35 cellular contexts compared by ENCODE assay signal in genomic region chr2:100879296-100879695, GRCh38.
"Had no signal": no experiment of that assay in that cellular context is flagged by ENCODE, and none has a peak within 500 bp of the region (broad histone marks: within the 10 kb centered on the region; RNA-seq: fewer than 3 reads in every experiment).

No MANE protein-coding gene starts in this region.

- H3K4me3 Mint-ChIP-seq: activated CD4-positive, alpha-beta memory T cell treated with anti-CD3 and anti-CD28 coated beads, Interleukin-2, amount 10 ng/mL, durations not matched to agents 7 days and 5 days; activated CD4-positive, alpha-beta T cell treated with anti-CD3 and anti-CD28 coated beads, Interleukin-2, amount 10 ng/mL, durations not matched to agents 7 days and 5 days; activated naive CD4-positive, alpha-beta T cell treated with anti-CD3 and anti-CD28 coated beads, Interleukin-2, amount 10 ng/mL, durations not matched to agents 7 days and 5 days; activated naive CD8-positive, alpha-beta T cell treated with anti-CD3 and anti-CD28 coated beads, Interleukin-2, amount 10 ng/mL, durations not matched to agents 7 days and 5 days; activated T-cell treated with anti-CD3 and anti-CD28 coated beads, Interleukin-2, amount 50 U/mL, for 24 hours; dendritic cell treated with granulocyte-macrophage colony-stimulating factor and Interleukin-4, amounts not matched to agents 40 ng/mL and 50 ng/mL, for 4 days; nephron; stimulated activated memory B cell treated with anti-CD40 and anti-IgM and Interleukin-4, amounts not matched to agents 10 μg/mL and 1 μg/mL and 100 μg/mL, for 72 hours; T-helper 1 cell treated with Interleukin-12 subunit alpha and Interleukin-12 subunit beta and Interleukin-4 antibody, amounts not matched to agents 30 μg/mL and 1 μg/mL, for 36 hours; WTC11 had no signal

- H3K27me3 ChIP-seq: ascending aorta, gastrocnemius medialis, hepatocyte, sigmoid colon, suprapubic skin had no signal

- DNase-seq: activated CD4-positive, alpha-beta memory T cell treated with anti-CD3 and anti-CD28 coated beads, Interleukin-2, amount 10 ng/mL, durations not matched to agents 7 days and 5 days; activated CD4-positive, alpha-beta T cell treated with anti-CD3 and anti-CD28 coated beads for 1 hour; activated CD4-positive, alpha-beta T cell treated with anti-CD3 and anti-CD28 coated beads, Interleukin-2, amount 10 ng/mL, durations not matched to agents 7 days and 5 days; activated CD8-positive, alpha-beta memory T cell treated with anti-CD3 and anti-CD28 coated beads, Interleukin-2, amount 50 U/mL, for 48 hours; activated gamma-delta T cell; activated naive CD4-positive, alpha-beta T cell treated with anti-CD3 and anti-CD28 coated beads, Interleukin-2, amount 10 ng/mL, durations not matched to agents 7 days and 5 days; activated naive CD8-positive, alpha-beta T cell treated with anti-CD3 and anti-CD28 coated beads, Interleukin-2, amount 10 ng/mL, durations not matched to agents 7 days and 5 days; activated T-cell treated with anti-CD3 and anti-CD28 coated beads, Interleukin-2, amount 50 U/mL, for 24 hours; central memory CD4-positive, alpha-beta T cell; effector CD8-positive, alpha-beta T cell; erythroblast; gastrocnemius medialis; glutamatergic neuron; islet precursor cell; mammary epithelial cell; retina; sigmoid colon; small intestine; stimulated activated CD4-positive, alpha-beta T cell treated with anti-CD3 and anti-CD28 coated beads, Interleukin-1b, Interleukin-23, amount 100 ng/mL, for 48 hours; stimulated activated CD4-positive, alpha-beta T cell treated with anti-CD3 and anti-CD28 coated beads, Interleukin-4, amount 100 ng/mL, for 4 hours; stimulated activated CD8-positive, alpha-beta memory T cell treated with anti-CD3 and anti-CD28 coated beads, Interleukin-4, amount 100 ng/mL, for 48 hours; T-helper 9 cell; trophoblast cell had no signal

- H3K9me3 Mint-ChIP-seq: activated CD4-positive, alpha-beta memory T cell treated with anti-CD3 and anti-CD28 coated beads, Interleukin-2, amount 10 ng/mL, durations not matched to agents 7 days and 5 days; activated CD4-positive, alpha-beta T cell treated with anti-CD3 and anti-CD28 coated beads, Interleukin-2, amount 10 ng/mL, durations not matched to agents 7 days and 5 days; activated naive CD4-positive, alpha-beta T cell treated with anti-CD3 and anti-CD28 coated beads, Interleukin-2, amount 10 ng/mL, durations not matched to agents 7 days and 5 days; activated naive CD8-positive, alpha-beta T cell treated with anti-CD3 and anti-CD28 coated beads, Interleukin-2, amount 10 ng/mL, durations not matched to agents 7 days and 5 days; activated T-cell treated with anti-CD3 and anti-CD28 coated beads, Interleukin-2, amount 50 U/mL, for 24 hours; dendritic cell treated with granulocyte-macrophage colony-stimulating factor and Interleukin-4, amounts not matched to agents 40 ng/mL and 50 ng/mL, for 4 days; nephron; stimulated activated memory B cell treated with anti-CD40 and anti-IgM and Interleukin-4, amounts not matched to agents 10 μg/mL and 1 μg/mL and 100 μg/mL, for 72 hours; T-helper 1 cell treated with Interleukin-12 subunit alpha and Interleukin-12 subunit beta and Interleukin-4 antibody, amounts not matched to agents 30 μg/mL and 1 μg/mL, for 36 hours; WTC11 had no signal

- H3K27me3 Mint-ChIP-seq: activated CD4-positive, alpha-beta memory T cell treated with anti-CD3 and anti-CD28 coated beads, Interleukin-2, amount 10 ng/mL, durations not matched to agents 7 days and 5 days; activated CD4-positive, alpha-beta T cell treated with anti-CD3 and anti-CD28 coated beads, Interleukin-2, amount 10 ng/mL, durations not matched to agents 7 days and 5 days; activated naive CD4-positive, alpha-beta T cell treated with anti-CD3 and anti-CD28 coated beads, Interleukin-2, amount 10 ng/mL, durations not matched to agents 7 days and 5 days; activated naive CD8-positive, alpha-beta T cell treated with anti-CD3 and anti-CD28 coated beads, Interleukin-2, amount 10 ng/mL, durations not matched to agents 7 days and 5 days; activated T-cell treated with anti-CD3 and anti-CD28 coated beads, Interleukin-2, amount 50 U/mL, for 24 hours; dendritic cell treated with granulocyte-macrophage colony-stimulating factor and Interleukin-4, amounts not matched to agents 40 ng/mL and 50 ng/mL, for 4 days had no signal

- H3K4me1 ChIP-seq: suprapubic skin had no signal

- H3K27ac Mint-ChIP-seq: activated CD4-positive, alpha-beta memory T cell treated with anti-CD3 and anti-CD28 coated beads, Interleukin-2, amount 10 ng/mL, durations not matched to agents 7 days and 5 days; activated CD4-positive, alpha-beta T cell treated with anti-CD3 and anti-CD28 coated beads, Interleukin-2, amount 10 ng/mL, durations not matched to agents 7 days and 5 days; activated naive CD4-positive, alpha-beta T cell treated with anti-CD3 and anti-CD28 coated beads, Interleukin-2, amount 10 ng/mL, durations not matched to agents 7 days and 5 days; activated naive CD8-positive, alpha-beta T cell treated with anti-CD3 and anti-CD28 coated beads, Interleukin-2, amount 10 ng/mL, durations not matched to agents 7 days and 5 days; activated T-cell treated with anti-CD3 and anti-CD28 coated beads, Interleukin-2, amount 50 U/mL, for 24 hours; dendritic cell treated with granulocyte-macrophage colony-stimulating factor and Interleukin-4, amounts not matched to agents 40 ng/mL and 50 ng/mL, for 4 days; stimulated activated memory B cell treated with anti-CD40 and anti-IgM and Interleukin-4, amounts not matched to agents 10 μg/mL and 1 μg/mL and 100 μg/mL, for 72 hours; T-helper 1 cell treated with Interleukin-12 subunit alpha and Interleukin-12 subunit beta and Interleukin-4 antibody, amounts not matched to agents 30 μg/mL and 1 μg/mL, for 36 hours; WTC11 had no signal

- H3K4me3 ChIP-seq: ascending aorta, gastrocnemius medialis, hepatocyte, sigmoid colon, suprapubic skin had no signal

- H3K4me1 Mint-ChIP-seq: activated naive CD8-positive, alpha-beta T cell treated with anti-CD3 and anti-CD28 coated beads, Interleukin-2, amount 10 ng/mL, durations not matched to agents 7 days and 5 days had no signal

- ATAC-seq: gastrocnemius medialis; stimulated activated memory B cell treated with anti-CD40 and anti-IgM and Interleukin-4, amounts not matched to agents 10 μg/mL and 1 μg/mL and 100 μg/mL, for 72 hours; WTC11 had no signal

- H3K36me3 Mint-ChIP-seq: activated naive CD4-positive, alpha-beta T cell treated with anti-CD3 and anti-CD28 coated beads, Interleukin-2, amount 10 ng/mL, durations not matched to agents 7 days and 5 days; activated naive CD8-positive, alpha-beta T cell treated with anti-CD3 and anti-CD28 coated beads, Interleukin-2, amount 10 ng/mL, durations not matched to agents 7 days and 5 days; stimulated activated memory B cell treated with anti-CD40 and anti-IgM and Interleukin-4, amounts not matched to agents 10 μg/mL and 1 μg/mL and 100 μg/mL, for 72 hours; WTC11 had no signal

- H3K9me3 ChIP-seq: ascending aorta, gastrocnemius medialis, neutrophil, sigmoid colon, suprapubic skin had no signal

- H3K36me3 ChIP-seq: ascending aorta, gastrocnemius medialis, neutrophil, sigmoid colon, suprapubic skin had no signal

- H3K4me2 ChIP-seq: hepatocyte had no signal

- H3K27ac ChIP-seq: hepatocyte, neutrophil, suprapubic skin had no signal

- FAIRE-seq: endometrium, small intestine, TTC549, urothelium cell line had no signal

- H2AFZ ChIP-seq: hepatocyte had no signal
